Comparison of ENCODE assay signal across 8 cellular contexts in the genomic region with DNA sequence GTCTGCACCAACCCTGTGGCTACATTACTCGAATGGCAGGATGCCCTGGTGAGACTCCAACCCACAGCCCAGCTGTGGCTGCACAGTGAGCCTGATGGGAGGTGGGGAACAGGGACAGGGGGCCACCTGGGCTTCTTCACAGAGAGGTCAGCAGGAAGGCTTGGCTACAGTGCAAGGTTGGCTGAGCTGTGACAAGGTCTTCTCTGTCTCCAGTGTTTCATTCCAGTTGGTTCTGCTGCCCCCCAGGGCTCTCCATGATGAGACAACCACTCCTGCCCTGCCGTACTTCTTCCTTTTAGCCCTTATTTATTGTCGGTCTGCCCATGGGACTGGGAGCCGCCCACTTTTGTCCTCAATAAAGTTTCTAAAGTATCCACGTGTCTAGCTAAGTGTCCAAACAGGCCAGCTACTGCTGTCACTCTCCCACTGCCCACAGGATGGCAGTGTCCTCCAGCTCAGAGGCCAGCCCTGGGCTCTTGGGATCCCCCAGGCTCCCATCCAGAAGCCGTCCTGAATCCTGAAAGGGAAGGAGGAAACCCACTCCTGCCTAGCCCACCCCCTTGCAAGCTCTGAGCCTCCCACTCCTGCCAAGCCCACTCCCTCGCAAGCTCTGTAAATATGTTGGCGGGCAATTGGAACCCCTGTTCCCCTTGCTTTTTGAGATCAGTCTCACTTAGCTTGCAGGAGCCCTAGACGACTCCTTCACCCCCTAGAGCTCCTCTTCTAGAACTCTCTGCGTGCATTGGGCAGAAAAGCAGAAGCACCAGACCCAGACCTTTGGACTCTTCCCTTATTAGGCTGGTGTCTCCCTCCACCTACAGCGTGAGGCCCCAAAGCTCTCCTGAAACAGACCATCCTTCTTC. TPM values are rescaled to one million over a fixed set of nuclear protein-coding genes. Genes with fewer than 3 reads are reported as not detected.
DNase-seq lines count a peak whose midpoint lies in the region; ATAC-seq and TF ChIP-seq lines count a peak whose summit lies in the region.

No MANE protein-coding gene starts in this region.

- no peaks in the 10 kb centered on the region for H3K79me2 ChIP-seq in OCI-LY1 (ENCODE audit: insufficient read depth, low read length)

- H3K36me3 ChIP-seq in OCI-LY1 (ENCODE audit: insufficient read depth, low read length) = peaks cover 51% of the 10 kb centered on the region

- intact Hi-C loops in dorsolateral prefrontal cortex (cut with DNase I) = no loop called here

- H2AFZ ChIP-seq in OCI-LY1 (ENCODE audit: low read length) = no peak overlapping the region

- no peaks in the 10 kb centered on the region for H3K4me1 ChIP-seq in OCI-LY1 (ENCODE audit: insufficient read depth, low read length, severe bottlenecking)

- DNase-seq in AG04450 (ENCODE audit: low read depth, low spot score) = peak; percentile 44
- peak in 9 of 10 donors; percentile 62 to 82 (median 74) for DNase-seq in dorsolateral prefrontal cortex
- DNase-seq in medulla oblongata (ENCODE audit: extremely low spot score) = peak; percentile 84
- peak; percentile 41 for DNase-seq in ureter (ENCODE audit: low spot score)
- no peak for DNase-seq in GF-D8 (lab: John Stamatoyannopoulos, UW)

- no peak overlapping the region for H3K27ac ChIP-seq in AG04450 (ENCODE audit: low read depth, low read length)
- no peak overlapping the region for H3K27ac ChIP-seq in OCI-LY1 (ENCODE audit: low read depth, low read length, poor library complexity, severe bottlenecking)
- no peak overlapping the region for H3K27ac ChIP-seq in dorsolateral prefrontal cortex

- no peak overlapping the region for H3K4me3 ChIP-seq in AG04450 (ENCODE audit: low read depth, low read length)
- H3K4me3 ChIP-seq in OCI-LY1 (ENCODE audit: low read depth, low read length, poor library complexity, severe bottlenecking) = no peak overlapping the region
- H3K4me3 ChIP-seq in dorsolateral prefrontal cortex = no peak overlapping the region

- peaks cover 4% of the 10 kb centered on the region; the same call in 1 of the 2 replicates for H3K9me3 ChIP-seq in AG04450 (ENCODE audit: control insufficient read depth, insufficient read depth, low read length)
- H3K9me3 ChIP-seq in OCI-LY1 (ENCODE audit: low read length) = no peaks in the 10 kb centered on the region

- POLR2A ChIA-PET in AG04450 (lab: Yijun Ruan, JAX) = interaction anchor here (1.3 to 2.2 kb wide), 3 partner anchors 9 to 16 kb away, joined by 7 to 10 read pairs (median 7); partner anchors contain the start of genes DNAJC22 and TROAP

- no peaks in the 10 kb centered on the region for H3F3A ChIP-seq in OCI-LY1 (ENCODE audit: insufficient read depth, low read length)

- no peaks in the 10 kb centered on the region for H4K20me1 ChIP-seq in OCI-LY1 (ENCODE audit: insufficient read depth, low read length)

- no peak overlapping the region for H3K4me2 ChIP-seq in OCI-LY1 (ENCODE audit: low read length)

- no peak overlapping the region for H3K9ac ChIP-seq in OCI-LY1 (ENCODE audit: low read length)

- no peaks in the 10 kb centered on the region for H3K9me2 ChIP-seq in OCI-LY1 (ENCODE audit: low read depth, low read length)

- no peak for ATAC-seq in GM18517 (IDR thresholded peaks at IDR 0.05; ENCODE audit: unreplicated experiment)

- CTCF ChIA-PET in AG04450 (lab: Charles Lee) = interaction anchor here (0.5 to 4.9 kb wide), 31 partner anchors 9 to 305 kb away, joined by 3 to 85 read pairs (median 5); partner anchors contain the start of genes DNAJC22, FAM186B, MCRS1 and PRPF40B

- TF ChIP-seq CTCF in AG04450 (IDR thresholded peaks at IDR 0.05; ENCODE audit: low read depth, low read length) (peak; percentile 92), GM12873 (IDR thresholded peaks at IDR 0.05; ENCODE audit: insufficient read depth, low read depth, low read length, missing control alignments) (peak; percentile 58), OCI-LY1 (IDR thresholded peaks at IDR 0.05; ENCODE audit: low read length) (peak; percentile 52), dorsolateral prefrontal cortex (IDR thresholded peaks at IDR 0.05 in 54 of 56, conservative IDR thresholded peaks at IDR 0.05 in 2 of 56; ENCODE audit: low read depth in 1 of 56, partially characterized antibody in 56 of 56) (peak in 55 of 56 donors; percentile 44 to 94 (median 79))

- H3K27me3 ChIP-seq in AG04450 (ENCODE audit: control insufficient read depth, insufficient read depth, low read length) (peaks cover 32% of the 10 kb centered on the region), OCI-LY1 (ENCODE audit: insufficient read depth, low read length) (no peaks in the 10 kb centered on the region), dorsolateral prefrontal cortex (peaks cover 0 to 45% (median 29%) of the 10 kb centered on the region in 45 donors)

RNA-seq across cellular contexts. Expression of gene C1QL4, which starts 5.4 kb away (rescaled TPM):
- polyA plus RNA-seq in AG04450 (2011; rRNA removed) = 0.06 TPM in 1 of 2 replicates, not detected in the other
- polyA minus RNA-seq in AG04450 (2011; rRNA and poly(A)+ RNA removed) = not detected in 2 replicates
- 1 to 10 TPM in 5 of 120 experiments, under 1 TPM in 64, not detected in 51; 0.19 to 1.4 (median 0.44) TPM for total RNA-seq in dorsolateral prefrontal cortex
- total RNA-seq in ureter = not detected

RNA-seq across cellular contexts. Expression of gene TROAP, which starts 8.5 kb away (rescaled TPM):
- polyA plus RNA-seq in AG04450 (2011; rRNA removed) = 7.6 and 10.3 TPM in 2 replicates
- polyA minus RNA-seq in AG04450 (2011; rRNA and poly(A)+ RNA removed) = 13.7 and 15.9 TPM in 2 replicates
- total RNA-seq in dorsolateral prefrontal cortex = 1 to 10 TPM in 3 of 120 experiments, under 1 TPM in 15, not detected in 102; 0.17 to 1.9 (median 0.52) TPM
- 1.3 TPM for total RNA-seq in ureter

RNA-seq across cellular contexts. Expression of gene DNAJC22, which starts 15.1 kb away (rescaled TPM):
- polyA plus RNA-seq in AG04450 (2011; rRNA removed) = 11.3 and 12.2 TPM in 2 replicates
- polyA minus RNA-seq in AG04450 (2011; rRNA and poly(A)+ RNA removed) = 6.9 and 7.1 TPM in 2 replicates
- total RNA-seq in dorsolateral prefrontal cortex (1 to 10 TPM in 115 of 120 experiments, under 1 TPM in 5; 0.49 to 8.3 (median 3.0) TPM), ureter (0.16 TPM)

RNA-seq across cellular contexts. Expression of gene SPATS2, which starts 35.7 kb away (rescaled TPM):
- 78.2 and 100 TPM in 2 replicates for polyA plus RNA-seq in AG04450 (2011; rRNA removed)
- 63.4 and 80.5 TPM in 2 replicates for polyA minus RNA-seq in AG04450 (2011; rRNA and poly(A)+ RNA removed)
- total RNA-seq in dorsolateral prefrontal cortex (10 to 100 TPM; 19.1 to 67.2 (median 43.0) TPM), ureter (20.0 TPM)

RNA-seq across cellular contexts. Expression of gene PRPH, which starts 36.6 kb away (rescaled TPM):
- polyA plus RNA-seq in AG04450 (2011; rRNA removed) = not detected in 2 replicates
- not detected in 2 replicates for polyA minus RNA-seq in AG04450 (2011; rRNA and poly(A)+ RNA removed)
- total RNA-seq in dorsolateral prefrontal cortex (1 to 10 TPM in 40 of 120 experiments, under 1 TPM in 58, not detected in 22; 0.15 to 10.0 (median 0.84) TPM), ureter (1.7 TPM)
